In the genomic region with DNA sequence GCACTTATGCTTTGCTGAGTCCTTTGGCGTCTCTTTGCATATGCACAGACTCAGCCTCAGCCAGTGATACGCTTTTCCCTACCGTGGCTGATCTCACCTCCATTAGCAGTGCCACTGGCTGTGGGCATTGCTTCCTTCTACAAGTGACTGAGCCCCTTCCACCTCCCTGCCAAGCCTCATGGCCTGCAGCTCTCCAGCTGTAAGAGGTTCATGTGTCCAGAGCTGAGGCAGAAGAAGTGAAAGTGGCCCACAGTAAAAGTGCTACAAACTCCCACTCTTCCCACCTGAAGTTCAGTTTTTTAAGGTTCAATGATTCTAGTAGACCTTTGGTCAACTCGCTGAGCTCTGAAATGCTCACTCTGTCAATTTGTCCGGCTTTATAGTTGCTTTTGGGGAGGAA, we compare ENCODE assay signal across 16 cellular contexts.
"Had no signal": no experiment of that assay in that cellular context is flagged by ENCODE, and none has a peak within 500 bp of the region (broad histone marks: within the 10 kb centered on the region; RNA-seq: fewer than 3 reads in every experiment).

No MANE protein-coding gene starts in this region.

- H3K9me3 ChIP-seq: adrenal gland, colonic mucosa, right atrium auricular region, transverse colon had no signal

- H3K27me3 ChIP-seq: adrenal gland, colonic mucosa, right atrium auricular region, transverse colon had no signal

- H3K4me1 ChIP-seq: adrenal gland, colonic mucosa, right atrium auricular region, transverse colon had no signal

- FAIRE-seq: keratinocyte had no signal

- DNase-seq: activated CD4-positive, alpha-beta memory T cell treated with anti-CD3 and anti-CD28 coated beads, Interleukin-2, amount 10 ng/mL, durations not matched to agents 7 days and 5 days; activated CD4-positive, alpha-beta T cell treated with anti-CD3 and anti-CD28 coated beads for 4 hours; activated naive CD4-positive, alpha-beta T cell treated with anti-CD3 and anti-CD28 coated beads, Interleukin-2, amount 50 U/mL, for 16 hours; activated T-cell treated with anti-CD3 and anti-CD28 coated beads, Interleukin-2, amount 50 U/mL, for 24 hours; adrenal gland; colonic mucosa; midbrain; nucleus accumbens; stimulated activated CD4-positive, alpha-beta T cell treated with anti-CD3 and anti-CD28 coated beads, Interleukin-4, amount 100 ng/mL, for 1 hour; stimulated activated naive CD4-positive, alpha-beta T cell; transverse colon had no signal

- ATAC-seq: esophagus mucosa, left lobe of liver had no signal

- H3K27ac Mint-ChIP-seq: activated CD4-positive, alpha-beta memory T cell treated with anti-CD3 and anti-CD28 coated beads, Interleukin-2, amount 10 ng/mL, durations not matched to agents 7 days and 5 days; activated T-cell treated with anti-CD3 and anti-CD28 coated beads, Interleukin-2, amount 50 U/mL, for 24 hours; T-helper 1 cell treated with Interleukin-12 subunit alpha and Interleukin-12 subunit beta and Interleukin-4 antibody, amounts not matched to agents 30 μg/mL and 1 μg/mL, for 36 hours had no signal

- H3K4me3 ChIP-seq: adrenal gland, colonic mucosa, right atrium auricular region, transverse colon had no signal

- H3K9me3 Mint-ChIP-seq: activated CD4-positive, alpha-beta memory T cell treated with anti-CD3 and anti-CD28 coated beads, Interleukin-2, amount 10 ng/mL, durations not matched to agents 7 days and 5 days; activated T-cell treated with anti-CD3 and anti-CD28 coated beads, Interleukin-2, amount 50 U/mL, for 24 hours; T-helper 1 cell treated with Interleukin-12 subunit alpha and Interleukin-12 subunit beta and Interleukin-4 antibody, amounts not matched to agents 30 μg/mL and 1 μg/mL, for 36 hours had no signal

- H3K27me3 Mint-ChIP-seq: activated CD4-positive, alpha-beta memory T cell treated with anti-CD3 and anti-CD28 coated beads, Interleukin-2, amount 10 ng/mL, durations not matched to agents 7 days and 5 days; activated T-cell treated with anti-CD3 and anti-CD28 coated beads, Interleukin-2, amount 50 U/mL, for 24 hours had no signal

- H3K4me1 Mint-ChIP-seq: activated CD4-positive, alpha-beta memory T cell treated with anti-CD3 and anti-CD28 coated beads, Interleukin-2, amount 10 ng/mL, durations not matched to agents 7 days and 5 days had no signal

- H3K27ac ChIP-seq: adrenal gland, colonic mucosa, right atrium auricular region, transverse colon had no signal

- H3K4me3 Mint-ChIP-seq: activated CD4-positive, alpha-beta memory T cell treated with anti-CD3 and anti-CD28 coated beads, Interleukin-2, amount 10 ng/mL, durations not matched to agents 7 days and 5 days; activated T-cell treated with anti-CD3 and anti-CD28 coated beads, Interleukin-2, amount 50 U/mL, for 24 hours; T-helper 1 cell treated with Interleukin-12 subunit alpha and Interleukin-12 subunit beta and Interleukin-4 antibody, amounts not matched to agents 30 μg/mL and 1 μg/mL, for 36 hours had no signal
